In the genomic region with DNA sequence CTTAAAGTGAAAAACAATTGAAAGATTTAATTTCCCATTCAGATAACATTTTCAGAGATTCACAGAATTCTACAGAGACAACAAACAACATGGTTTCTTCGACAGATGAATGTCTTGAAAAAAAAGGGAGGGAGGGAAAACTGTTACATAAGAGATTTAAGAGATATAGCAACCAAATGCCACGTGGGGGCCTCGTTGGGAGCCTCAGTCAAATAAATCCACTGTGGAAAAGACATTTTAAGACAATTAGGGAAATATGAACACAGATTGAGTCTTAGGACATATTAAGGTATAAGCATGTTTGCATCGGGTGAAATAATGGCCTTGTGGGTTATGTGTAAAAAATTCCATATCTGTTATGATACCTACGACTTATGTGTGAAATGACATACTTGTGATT, we compare ENCODE assay signal across 1 cellular context.
TF ChIP-seq lines count a peak whose summit lies in the region.

No MANE protein-coding gene starts in this region.

TF ChIP-seq in SK-N-SH treated with all-trans-retinoic acid at 6 μM for 48 hours, 23 proteins besides CTCF, POLR2A, EP300 and RAD21 (continued from another document):
- TF ChIP-seq, protein P1, sequence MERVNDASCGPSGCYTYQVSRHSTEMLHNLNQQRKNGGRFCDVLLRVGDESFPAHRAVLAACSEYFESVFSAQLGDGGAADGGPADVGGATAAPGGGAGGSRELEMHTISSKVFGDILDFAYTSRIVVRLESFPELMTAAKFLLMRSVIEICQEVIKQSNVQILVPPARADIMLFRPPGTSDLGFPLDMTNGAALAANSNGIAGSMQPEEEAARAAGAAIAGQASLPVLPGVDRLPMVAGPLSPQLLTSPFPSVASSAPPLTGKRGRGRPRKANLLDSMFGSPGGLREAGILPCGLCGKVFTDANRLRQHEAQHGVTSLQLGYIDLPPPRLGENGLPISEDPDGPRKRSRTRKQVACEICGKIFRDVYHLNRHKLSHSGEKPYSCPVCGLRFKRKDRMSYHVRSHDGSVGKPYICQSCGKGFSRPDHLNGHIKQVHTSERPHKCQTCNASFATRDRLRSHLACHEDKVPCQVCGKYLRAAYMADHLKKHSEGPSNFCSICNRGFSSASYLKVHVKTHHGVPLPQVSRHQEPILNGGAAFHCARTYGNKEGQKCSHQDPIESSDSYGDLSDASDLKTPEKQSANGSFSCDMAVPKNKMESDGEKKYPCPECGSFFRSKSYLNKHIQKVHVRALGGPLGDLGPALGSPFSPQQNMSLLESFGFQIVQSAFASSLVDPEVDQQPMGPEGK (CRISPR knock-in tag; IDR thresholded peaks at IDR 0.05; ENCODE audit: borderline replicate concordance): no peak
- TF ChIP-seq, protein P2, sequence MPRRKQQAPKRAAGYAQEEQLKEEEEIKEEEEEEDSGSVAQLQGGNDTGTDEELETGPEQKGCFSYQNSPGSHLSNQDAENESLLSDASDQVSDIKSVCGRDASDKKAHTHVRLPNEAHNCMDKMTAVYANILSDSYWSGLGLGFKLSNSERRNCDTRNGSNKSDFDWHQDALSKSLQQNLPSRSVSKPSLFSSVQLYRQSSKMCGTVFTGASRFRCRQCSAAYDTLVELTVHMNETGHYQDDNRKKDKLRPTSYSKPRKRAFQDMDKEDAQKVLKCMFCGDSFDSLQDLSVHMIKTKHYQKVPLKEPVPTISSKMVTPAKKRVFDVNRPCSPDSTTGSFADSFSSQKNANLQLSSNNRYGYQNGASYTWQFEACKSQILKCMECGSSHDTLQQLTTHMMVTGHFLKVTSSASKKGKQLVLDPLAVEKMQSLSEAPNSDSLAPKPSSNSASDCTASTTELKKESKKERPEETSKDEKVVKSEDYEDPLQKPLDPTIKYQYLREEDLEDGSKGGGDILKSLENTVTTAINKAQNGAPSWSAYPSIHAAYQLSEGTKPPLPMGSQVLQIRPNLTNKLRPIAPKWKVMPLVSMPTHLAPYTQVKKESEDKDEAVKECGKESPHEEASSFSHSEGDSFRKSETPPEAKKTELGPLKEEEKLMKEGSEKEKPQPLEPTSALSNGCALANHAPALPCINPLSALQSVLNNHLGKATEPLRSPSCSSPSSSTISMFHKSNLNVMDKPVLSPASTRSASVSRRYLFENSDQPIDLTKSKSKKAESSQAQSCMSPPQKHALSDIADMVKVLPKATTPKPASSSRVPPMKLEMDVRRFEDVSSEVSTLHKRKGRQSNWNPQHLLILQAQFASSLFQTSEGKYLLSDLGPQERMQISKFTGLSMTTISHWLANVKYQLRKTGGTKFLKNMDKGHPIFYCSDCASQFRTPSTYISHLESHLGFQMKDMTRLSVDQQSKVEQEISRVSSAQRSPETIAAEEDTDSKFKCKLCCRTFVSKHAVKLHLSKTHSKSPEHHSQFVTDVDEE (CRISPR knock-in tag; IDR thresholded peaks at IDR 0.05): no peak
- TF ChIP-seq ZC3H10 (CRISPR knock-in tag; IDR thresholded peaks at IDR 0.05) (no peak), ZNF70 (CRISPR knock-in tag; IDR thresholded peaks at IDR 0.05) (no peak), ISL1 (CRISPR knock-in tag; IDR thresholded peaks at IDR 0.05) (no peak), OSR1 (CRISPR knock-in tag; IDR thresholded peaks at IDR 0.05) (no peak), BACH2 (CRISPR knock-in tag; IDR thresholded peaks at IDR 0.05; ENCODE audit: borderline replicate concordance) (no peak), ESRRG (CRISPR knock-in tag; IDR thresholded peaks at IDR 0.05) (no peak), TCF4 (CRISPR knock-in tag; IDR thresholded peaks at IDR 0.05; ENCODE audit: borderline replicate concordance) (no peak), CSDC2 (CRISPR knock-in tag; IDR thresholded peaks at IDR 0.05) (no peak), TOX (CRISPR knock-in tag; IDR thresholded peaks at IDR 0.05; ENCODE audit: borderline replicate concordance) (no peak), ZFP3 (CRISPR knock-in tag; IDR thresholded peaks at IDR 0.05) (no peak), RARB (CRISPR knock-in tag; IDR thresholded peaks at IDR 0.05) (no peak), GLIS3 (CRISPR knock-in tag; IDR thresholded peaks at IDR 0.05) (no peak), ZNF8 (CRISPR knock-in tag; IDR thresholded peaks at IDR 0.05) (no peak)
- TF ChIP-seq, protein P3, sequence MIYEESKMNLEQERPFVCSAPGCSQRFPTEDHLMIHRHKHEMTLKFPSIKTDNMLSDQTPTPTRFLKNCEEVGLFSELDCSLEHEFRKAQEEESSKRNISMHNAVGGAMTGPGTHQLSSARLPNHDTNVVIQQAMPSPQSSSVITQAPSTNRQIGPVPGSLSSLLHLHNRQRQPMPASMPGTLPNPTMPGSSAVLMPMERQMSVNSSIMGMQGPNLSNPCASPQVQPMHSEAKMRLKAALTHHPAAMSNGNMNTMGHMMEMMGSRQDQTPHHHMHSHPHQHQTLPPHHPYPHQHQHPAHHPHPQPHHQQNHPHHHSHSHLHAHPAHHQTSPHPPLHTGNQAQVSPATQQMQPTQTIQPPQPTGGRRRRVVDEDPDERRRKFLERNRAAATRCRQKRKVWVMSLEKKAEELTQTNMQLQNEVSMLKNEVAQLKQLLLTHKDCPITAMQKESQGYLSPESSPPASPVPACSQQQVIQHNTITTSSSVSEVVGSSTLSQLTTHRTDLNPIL (CRISPR knock-in tag; IDR thresholded peaks at IDR 0.05; ENCODE audit: low read depth): no peak
- TF ChIP-seq, protein P4, sequence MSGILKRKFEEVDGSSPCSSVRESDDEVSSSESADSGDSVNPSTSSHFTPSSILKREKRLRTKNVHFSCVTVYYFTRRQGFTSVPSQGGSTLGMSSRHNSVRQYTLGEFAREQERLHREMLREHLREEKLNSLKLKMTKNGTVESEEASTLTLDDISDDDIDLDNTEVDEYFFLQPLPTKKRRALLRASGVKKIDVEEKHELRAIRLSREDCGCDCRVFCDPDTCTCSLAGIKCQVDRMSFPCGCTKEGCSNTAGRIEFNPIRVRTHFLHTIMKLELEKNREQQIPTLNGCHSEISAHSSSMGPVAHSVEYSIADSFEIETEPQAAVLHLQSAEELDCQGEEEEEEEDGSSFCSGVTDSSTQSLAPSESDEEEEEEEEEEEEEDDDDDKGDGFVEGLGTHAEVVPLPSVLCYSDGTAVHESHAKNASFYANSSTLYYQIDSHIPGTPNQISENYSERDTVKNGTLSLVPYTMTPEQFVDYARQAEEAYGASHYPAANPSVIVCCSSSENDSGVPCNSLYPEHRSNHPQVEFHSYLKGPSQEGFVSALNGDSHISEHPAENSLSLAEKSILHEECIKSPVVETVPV (CRISPR knock-in tag; IDR thresholded peaks at IDR 0.05): no peak
TF ChIP-seq in SK-N-SH treated with all-trans-retinoic acid at 6 μM for 48 hours: peak in this region for 0.
